Comparison of ENCODE assay signal across 8 cellular contexts in the genomic region with DNA sequence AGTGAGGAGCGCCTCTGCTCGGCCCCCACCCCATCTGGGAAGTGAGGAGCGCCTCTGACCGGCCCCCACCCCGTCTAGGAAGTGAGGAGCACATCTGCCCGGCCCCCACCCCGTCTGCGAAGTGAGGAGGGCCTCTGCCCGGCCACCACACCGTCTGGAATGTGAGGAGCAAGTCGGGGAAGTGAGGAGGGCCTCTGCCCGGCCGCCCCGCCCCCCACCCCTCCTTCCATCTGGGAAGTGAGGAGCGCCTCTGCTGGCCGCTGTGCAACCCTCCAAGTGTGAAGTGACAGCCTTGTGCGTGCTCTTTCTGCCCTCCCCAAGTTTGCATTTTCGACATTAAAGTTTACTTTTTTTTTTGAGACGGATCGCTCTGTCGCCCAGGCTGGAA.
DNase-seq lines count a peak whose midpoint lies in the region; ATAC-seq and TF ChIP-seq lines count a peak whose summit lies in the region.

No MANE protein-coding gene starts in this region.

- H3K9me3 Mint-ChIP-seq in T-helper 1 cell treated with Interleukin-12 subunit alpha and Interleukin-12 subunit beta and Interleukin-4 antibody, amounts not matched to agents 30 μg/mL and 1 μg/mL, for 36 hours: no peaks in the 10 kb centered on the region

- H3K27me3 ChIP-seq in iPS-20b (ENCODE audit: insufficient read depth, low read length): no peaks in the 10 kb centered on the region

- DNase-seq in T-helper 1 cell (no peak), astrocyte of the cerebellum (ENCODE audit: low read depth) (no peak)
- DNase-seq in stimulated activated naive CD8-positive, alpha-beta T cell treated with anti-CD3 and anti-CD28 coated beads, Interleukin-15, Interleukin-2, amounts not matched to agents 100 U/mL and 50 U/mL, for 24 hours: peak; percentile 28
- DNase-seq in stimulated activated CD8-positive, alpha-beta memory T cell treated with anti-CD3 and anti-CD28 coated beads, Interleukin-4, amount 100 ng/mL, for 48 hours: no peak

- peak overlapping the region; percentile 57 for H3K4me3 Mint-ChIP-seq in T-helper 1 cell treated with Interleukin-12 subunit alpha and Interleukin-12 subunit beta and Interleukin-4 antibody, amounts not matched to agents 30 μg/mL and 1 μg/mL, for 36 hours

- H3K4me1 ChIP-seq in iPS-20b (ENCODE audit: insufficient read depth, low read length): peaks cover 5% of the 10 kb centered on the region; the same call in 1 of the 2 replicates

- no peaks in the 10 kb centered on the region for H3K36me3 ChIP-seq in iPS-20b (ENCODE audit: insufficient read depth, low read depth, low read length)

- H3K27me3 Mint-ChIP-seq in T-helper 1 cell treated with Interleukin-12 subunit alpha and Interleukin-12 subunit beta and Interleukin-4 antibody, amounts not matched to agents 30 μg/mL and 1 μg/mL, for 36 hours (ENCODE audit: low read depth): no peaks in the 10 kb centered on the region

- H3K36me3 Mint-ChIP-seq in T-helper 1 cell treated with Interleukin-12 subunit alpha and Interleukin-12 subunit beta and Interleukin-4 antibody, amounts not matched to agents 30 μg/mL and 1 μg/mL, for 36 hours (ENCODE audit: low read depth): peaks cover 12% of the 10 kb centered on the region

- H3K27ac Mint-ChIP-seq in T-helper 1 cell treated with Interleukin-12 subunit alpha and Interleukin-12 subunit beta and Interleukin-4 antibody, amounts not matched to agents 30 μg/mL and 1 μg/mL, for 36 hours: no peak overlapping the region

- H3K27ac ChIP-seq in iPS-20b (ENCODE audit: low read length): peak overlapping the region; percentile 51

- H3K4me3 ChIP-seq in astrocyte of the cerebellum (ENCODE audit: low read depth, low read length) (no peak overlapping the region), iPS-20b (ENCODE audit: low read length) (peak overlapping the region; percentile 61; the same call in 1 of the 2 replicates)

- peak overlapping the region; percentile 63; the same call in 1 of the 2 replicates for H3K9ac ChIP-seq in iPS-20b (ENCODE audit: low read depth, low read length)

- peaks cover 6% of the 10 kb centered on the region for H3K4me1 Mint-ChIP-seq in T-helper 1 cell treated with Interleukin-12 subunit alpha and Interleukin-12 subunit beta and Interleukin-4 antibody, amounts not matched to agents 30 μg/mL and 1 μg/mL, for 36 hours (ENCODE audit: low read depth)

- TF ChIP-seq CTCF in astrocyte of the cerebellum (IDR thresholded peaks at IDR 0.05; ENCODE audit: low read depth, low read length, missing control alignments): peak; percentile 32

- in situ Hi-C loops in astrocyte of the cerebellum (cut with HindIII; ENCODE audit: low sequenced_read_pairs): no loop called here

- no peaks in the 10 kb centered on the region for H3K9me3 ChIP-seq in iPS-20b (ENCODE audit: insufficient read depth, low read depth, low read length)

- ATAC-seq in stimulated activated naive CD8-positive, alpha-beta T cell treated with anti-CD3 and anti-CD28 coated beads, Interleukin-15, Interleukin-2, amounts not matched to agents 100 U/mL and 50 U/mL, for 24 hours: no peak
- ATAC-seq in GM21381 (IDR thresholded peaks at IDR 0.05; ENCODE audit: unreplicated experiment): no peak
- ATAC-seq in GM19452 (IDR thresholded peaks at IDR 0.05; ENCODE audit: unreplicated experiment): no peak
